ENCODE assay signal across 16 cellular contexts in genomic region chr12:25970916-25971674, GRCh38. TPM values are rescaled to one million over a fixed set of nuclear protein-coding genes. Genes with fewer than 3 reads are reported as not detected.
DNase-seq lines count a peak whose midpoint lies in the region; ATAC-seq and TF ChIP-seq lines count a peak whose summit lies in the region.
"Had no signal": no experiment of that assay in that cellular context is flagged by ENCODE, and none has a peak within 500 bp of the region (broad histone marks: within the 10 kb centered on the region; RNA-seq: fewer than 3 reads in every experiment).

No MANE protein-coding gene starts in this region.

- DNase-seq in EH (ENCODE audit: low read depth) (peak; percentile 15), brain microvascular endothelial cell (no peak), left ventricle myocardium superior (no peak), sigmoid colon (no peak)
- no peak for DNase-seq in activated CD4-positive, alpha-beta memory T cell treated with anti-CD3 and anti-CD28 coated beads for 36 hours
- DNase-seq: activated T-cell treated with anti-CD3 and anti-CD28 coated beads for 4 hours; GOT3; MM.1S; NCI-H2171; pancreas; stimulated activated CD4-positive, alpha-beta T cell treated with anti-CD3 and anti-CD28 coated beads, Interleukin-4, amount 100 ng/mL, for 1 hour had no signal

- no peak for TF ChIP-seq EP300 in sigmoid colon (IDR thresholded peaks at IDR 0.05)

- H3K4me1 Mint-ChIP-seq in activated CD4-positive, alpha-beta memory T cell treated with anti-CD3 and anti-CD28 coated beads for 36 hours (ENCODE audit: low read depth), result no peaks in the 10 kb centered on the region

- 82 to 84% methylated on average over 5 of the region's 5 CpGs for WGBS in sigmoid colon, 2 donors

- ATAC-seq in left ventricle myocardium superior, result peak; percentile 48
- no peak for ATAC-seq in HG03378 (IDR thresholded peaks at IDR 0.05; ENCODE audit: unreplicated experiment)
- no peak for ATAC-seq in GM21529 (IDR thresholded peaks at IDR 0.05; ENCODE audit: unreplicated experiment)
- ATAC-seq in HG02884 (IDR thresholded peaks at IDR 0.05; ENCODE audit: unreplicated experiment), result no peak
- ATAC-seq: pancreas; stimulated activated memory B cell treated with anti-CD40 and anti-IgM and Interleukin-4, amounts not matched to agents 10 μg/mL and 1 μg/mL and 100 μg/mL, for 72 hours had no signal

- peak; percentile 21 for TF ChIP-seq CTCF in brain microvascular endothelial cell (IDR thresholded peaks at IDR 0.05; ENCODE audit: low read depth, low read length, missing control alignments)
- TF ChIP-seq CTCF in sigmoid colon (IDR thresholded peaks at IDR 0.05), result peak in 2 of 4 experiments; percentile 21 to 34

- no peak overlapping the region for H3K4me3 Mint-ChIP-seq in activated CD4-positive, alpha-beta memory T cell treated with anti-CD3 and anti-CD28 coated beads for 36 hours
- H3K4me3 Mint-ChIP-seq: stimulated activated memory B cell treated with anti-CD40 and anti-IgM and Interleukin-4, amounts not matched to agents 10 μg/mL and 1 μg/mL and 100 μg/mL, for 72 hours had no signal

- peaks cover 0 to 98% (median 88%) of the 10 kb centered on the region in 4 donors for H3K4me1 ChIP-seq in sigmoid colon

- POLR2A ChIA-PET in activated CD4-positive, alpha-beta memory T cell treated with anti-CD3 and anti-CD28 coated beads for 36 hours (lab: Charles Lee), result no interaction called here

- H3K27ac ChIP-seq in brain microvascular endothelial cell, result no peak overlapping the region
- peak overlapping the region; percentile 52 to 84 (median 64) for H3K27ac ChIP-seq in sigmoid colon
- H3K27ac ChIP-seq: C4-2B, pancreas had no signal

- H3K36me3 ChIP-seq in brain microvascular endothelial cell (replicated peaks) (no peaks in the 10 kb centered on the region), sigmoid colon (no peaks in the 10 kb centered on the region)
- H3K36me3 ChIP-seq: pancreas had no signal

- in situ Hi-C loops in brain microvascular endothelial cell (cut with HindIII; ENCODE audit: low pct_ligation_motif_present, low sequenced_read_pairs), result no loop called here

- no peak for TF ChIP-seq POLR2A in sigmoid colon (IDR thresholded peaks at IDR 0.05)

- H3K27me3 ChIP-seq in brain microvascular endothelial cell (replicated peaks) (no peaks in the 10 kb centered on the region), sigmoid colon (no peaks in the 10 kb centered on the region)
- H3K27me3 ChIP-seq: pancreas had no signal

- CTCF ChIA-PET in activated CD4-positive, alpha-beta memory T cell treated with anti-CD3 and anti-CD28 coated beads for 36 hours (lab: Charles Lee), result no interaction called here

- intact Hi-C loops in left ventricle myocardium superior (cut with micrococcal nuclease), result no loop called here
- intact Hi-C loops in sigmoid colon (cut with DNase I), result loop anchor here (10.0 kb wide), 1 partner anchor 224 kb away; the partner anchor contains the start of gene SSPN
- intact Hi-C loops in activated CD4-positive, alpha-beta memory T cell treated with anti-CD3 and anti-CD28 coated beads for 36 hours (cut with micrococcal nuclease), result no loop called here

- no peaks in the 10 kb centered on the region for H3K36me3 Mint-ChIP-seq in activated CD4-positive, alpha-beta memory T cell treated with anti-CD3 and anti-CD28 coated beads for 36 hours
- H3K36me3 Mint-ChIP-seq: stimulated activated memory B cell treated with anti-CD40 and anti-IgM and Interleukin-4, amounts not matched to agents 10 μg/mL and 1 μg/mL and 100 μg/mL, for 72 hours had no signal

- no peaks in the 10 kb centered on the region for H3K9me3 ChIP-seq in sigmoid colon
- H3K9me3 ChIP-seq: pancreas had no signal

- no peaks in the 10 kb centered on the region for H3K9me3 Mint-ChIP-seq in activated CD4-positive, alpha-beta memory T cell treated with anti-CD3 and anti-CD28 coated beads for 36 hours
- H3K9me3 Mint-ChIP-seq: stimulated activated memory B cell treated with anti-CD40 and anti-IgM and Interleukin-4, amounts not matched to agents 10 μg/mL and 1 μg/mL and 100 μg/mL, for 72 hours had no signal

- peaks cover 30% of the 10 kb centered on the region for H3K27me3 Mint-ChIP-seq in activated CD4-positive, alpha-beta memory T cell treated with anti-CD3 and anti-CD28 coated beads for 36 hours

- H3K4me3 ChIP-seq in brain microvascular endothelial cell (ENCODE audit: low read depth, low read length) (no peak overlapping the region), sigmoid colon (peak overlapping the region in 1 of 4 donors; percentile 8)
- H3K4me3 ChIP-seq: pancreas had no signal

- no peak overlapping the region for H3K27ac Mint-ChIP-seq in activated CD4-positive, alpha-beta memory T cell treated with anti-CD3 and anti-CD28 coated beads for 36 hours
- H3K27ac Mint-ChIP-seq: stimulated activated memory B cell treated with anti-CD40 and anti-IgM and Interleukin-4, amounts not matched to agents 10 μg/mL and 1 μg/mL and 100 μg/mL, for 72 hours had no signal

RNA-seq across cellular contexts. Expression of gene RASSF8, which starts 12.6 kb away (rescaled TPM):
- total RNA-seq in left ventricle myocardium superior, result 22.9 TPM
- total RNA-seq in sigmoid colon, result 100 to 1,000 TPM in 1 of 4 donors, 10 to 100 TPM in 3; 74.0 to 109 (median 89.4) TPM
- polyA plus RNA-seq in sigmoid colon, result 1 to 10 TPM in 2 of 3 donors, under 1 TPM in 1; 0.92 to 6.0 (median 3.1) TPM
- total RNA-seq in activated CD4-positive, alpha-beta memory T cell treated with anti-CD3 and anti-CD28 coated beads for 36 hours, result under 1 TPM; 0.26 to 0.29 TPM

Comparison
In these comparisons a context has a peak if more than half of its experiments do, and no peak if none do; other contexts are left out.
1. RNA of gene RASSF8, which starts 12.6 kb away (total RNA-seq): 74.0 to 109 TPM in sigmoid colon and 22.9 TPM in left ventricle myocardium superior (single experiment); 0.26 to 0.29 TPM in activated CD4-positive, alpha-beta memory T cell treated with anti-CD3 and anti-CD28 coated beads for 36 hours; every median in the first group is over 10 times any median in the second.